In the genomic region with DNA sequence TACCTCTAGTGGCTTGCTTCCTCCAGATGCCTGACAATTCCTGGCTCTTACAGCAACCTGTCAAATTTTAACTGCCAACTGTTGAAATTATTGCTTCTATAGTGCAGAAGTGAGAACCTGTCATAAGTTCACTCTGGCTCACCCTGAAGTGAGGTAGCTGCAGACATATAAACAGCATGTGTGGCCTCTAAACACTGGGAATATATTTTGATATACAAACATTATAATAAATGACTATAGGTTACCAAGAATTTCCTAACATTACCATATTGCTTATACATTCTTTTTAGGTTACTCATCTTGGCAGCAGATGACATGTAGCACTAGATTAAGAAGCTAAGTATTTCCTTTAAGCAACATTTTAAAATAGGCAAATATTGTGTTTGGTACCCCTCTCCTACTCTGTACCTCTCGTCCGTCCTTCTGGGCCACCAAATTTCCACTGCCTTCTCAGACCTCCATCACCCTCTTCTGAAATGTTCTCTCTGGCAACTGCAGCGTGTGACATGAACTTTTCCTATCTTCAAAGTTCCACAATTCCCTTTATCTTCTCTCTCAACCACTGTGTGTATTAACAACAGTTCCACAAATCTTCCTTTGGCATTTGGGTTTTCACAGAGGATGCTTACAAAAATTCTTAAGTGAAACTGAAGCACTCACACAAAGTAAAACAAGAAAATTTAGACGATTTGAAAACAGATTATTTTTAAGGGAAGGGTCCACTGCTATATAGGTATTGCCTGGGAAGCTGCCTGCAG, we compare ENCODE assay signal across 15 cellular contexts. TPM values are rescaled to one million over a fixed set of nuclear protein-coding genes. Genes with fewer than 3 reads are reported as not detected.
DNase-seq lines count a peak whose midpoint lies in the region; TF ChIP-seq lines count a peak whose summit lies in the region.
"Had no signal": no experiment of that assay in that cellular context is flagged by ENCODE, and none has a peak within 500 bp of the region (broad histone marks: within the 10 kb centered on the region; RNA-seq: fewer than 3 reads in every experiment).

No MANE protein-coding gene starts in this region.

- H3K27me3 Mint-ChIP-seq in Calu3 (ENCODE audit: unreplicated experiment): no peaks in the 10 kb centered on the region
- H3K27me3 Mint-ChIP-seq: activated T-helper 17 cell treated with anti-CD3 and anti-CD28 coated beads, Interleukin-2, amount 50 U/mL, for 72 hours had no signal

- H3F3A ChIP-seq in PC-9 (ENCODE audit: insufficient read depth, low read depth): 0 out of 2 replicates have a peak, but pooled peaks cover 7% of the 10 kb centered on the region

- no peak overlapping the region for H3K14ac ChIP-seq in mesenchymal stem cell (ENCODE audit: low read length in 2 of 2)

- H4K91ac ChIP-seq in mesenchymal stem cell (ENCODE audit: low read length): no peak overlapping the region

- H3K9me3 Mint-ChIP-seq in Calu3 (ENCODE audit: low read depth, unreplicated experiment): no peaks in the 10 kb centered on the region
- H3K9me3 Mint-ChIP-seq: activated T-helper 17 cell treated with anti-CD3 and anti-CD28 coated beads, Interleukin-2, amount 50 U/mL, for 72 hours had no signal

- H3K9me3 ChIP-seq in PC-9 (ENCODE audit: insufficient read depth, low read depth) (no peaks in the 10 kb centered on the region), mesenchymal stem cell (ENCODE audit: control insufficient read depth, low read length) (no peaks in the 10 kb centered on the region), vagina (no peaks in the 10 kb centered on the region)

- no peak for DNase-seq in Calu3
- DNase-seq in PC-9: peak in 1 of 2 experiments; percentile 62
- DNase-seq in choroid plexus epithelial cell (ENCODE audit: low read depth): peak; percentile 67
- DNase-seq in mesenchymal stem cell: peak; percentile 56
- no peak for DNase-seq in NCI-H748 (lab: John Stamatoyannopoulos, UW; ENCODE audit: unreplicated experiment)
- DNase-seq in NCI-H128 (lab: John Stamatoyannopoulos, UW; ENCODE audit: unreplicated experiment): no peak
- DNase-seq in vagina (ENCODE audit: extremely low spot score in 2 of 2): no peak
- DNase-seq in NCI-H1436 (lab: John Stamatoyannopoulos, UW): no peak
- DNase-seq: activated CD4-positive, alpha-beta T cell treated with anti-CD3 and anti-CD28 coated beads, Interleukin-2, amount 50 U/mL, for 48 hours; aorta; effector CD4-positive, alpha-beta T cell; NCI-H1930; NCI-H526 treated with DMSO at 0.1 percent for 48 hours; stimulated activated CD4-positive, alpha-beta T cell treated with anti-CD3 and anti-CD28 coated beads, Interleukin-12 subunit alpha, Interleukin-12 subunit beta, amount 100 ng/mL, for 4 hours had no signal

- no peak for TF ChIP-seq POLR2A in vagina (IDR thresholded peaks at IDR 0.05)

- no peak overlapping the region for H3K18ac ChIP-seq in mesenchymal stem cell (ENCODE audit: low read depth in 1 of 2, low read length in 2 of 2)

- no peak overlapping the region for H4K8ac ChIP-seq in mesenchymal stem cell (ENCODE audit: low read length)

- H3K4me2 ChIP-seq in PC-9: no peak overlapping the region
- peak overlapping the region; percentile 18 for H3K4me2 ChIP-seq in mesenchymal stem cell (ENCODE audit: low read length, poor library complexity, severe bottlenecking)

- no peak overlapping the region for H3K9ac ChIP-seq in mesenchymal stem cell (ENCODE audit: low read length)

- H3K27ac Mint-ChIP-seq in Calu3 (ENCODE audit: unreplicated experiment): peak overlapping the region; percentile 34
- H3K27ac Mint-ChIP-seq: activated T-helper 17 cell treated with anti-CD3 and anti-CD28 coated beads, Interleukin-2, amount 50 U/mL, for 72 hours had no signal

- intact Hi-C loops in Calu3 (cut with micrococcal nuclease; ENCODE audit: unreplicated experiment) (no loop called here), PC-9 (cut with micrococcal nuclease; ENCODE audit: unreplicated experiment) (no loop called here), vagina (cut with DNase I) (no loop called here)

- H3K27ac ChIP-seq in PC-9 (peak overlapping the region; percentile 21), mesenchymal stem cell (ENCODE audit: low read length, poor library complexity, severe bottlenecking) (no peak overlapping the region), vagina (no peak overlapping the region)

- H3K4me1 Mint-ChIP-seq in Calu3 (ENCODE audit: low read depth, unreplicated experiment): peaks cover 14% of the 10 kb centered on the region
- H3K4me1 Mint-ChIP-seq: activated T-helper 17 cell treated with anti-CD3 and anti-CD28 coated beads, Interleukin-2, amount 50 U/mL, for 72 hours had no signal

- H2BK5ac ChIP-seq in mesenchymal stem cell (ENCODE audit: low read depth, low read length, poor library complexity, severe bottlenecking): no peak overlapping the region

- H2AK5ac ChIP-seq in mesenchymal stem cell (ENCODE audit: low read length, severe bottlenecking): no peak overlapping the region

- H2BK15ac ChIP-seq in mesenchymal stem cell (ENCODE audit: low read depth, poor library complexity, severe bottlenecking): no peak overlapping the region

- no peak overlapping the region for H3K4me3 Mint-ChIP-seq in Calu3 (ENCODE audit: low read depth, unreplicated experiment)
- H3K4me3 Mint-ChIP-seq: activated T-helper 17 cell treated with anti-CD3 and anti-CD28 coated beads, Interleukin-2, amount 50 U/mL, for 72 hours had no signal

- H3K79me1 ChIP-seq in mesenchymal stem cell (replicated peaks; ENCODE audit: low read length, poor library complexity, severe bottlenecking): peaks cover 5% of the 10 kb centered on the region

- no peaks in the 10 kb centered on the region for H4K20me1 ChIP-seq in PC-9 (ENCODE audit: insufficient read depth)

- no peaks in the 10 kb centered on the region for H3K9me2 ChIP-seq in PC-9 (ENCODE audit: insufficient read depth)

- peaks cover 38% of the 10 kb centered on the region for H3K36me3 ChIP-seq in PC-9 (ENCODE audit: low read depth)
- peaks cover 15 to 82% of the 10 kb centered on the region in 2 experiments for H3K36me3 ChIP-seq in mesenchymal stem cell (ENCODE audit: control insufficient read depth in 1 of 2, insufficient read depth in 2 of 2, low read depth in 1 of 2, low read length in 2 of 2)
- H3K36me3 ChIP-seq in vagina: peaks cover 0 to 35% of the 10 kb centered on the region in 2 donors

- WGBS in mesenchymal stem cell: 47% methylated on average over 3 of the region's 4 CpGs

- H2BK12ac ChIP-seq in mesenchymal stem cell (ENCODE audit: low read length in 2 of 2): no peak overlapping the region

- H3K4me1 ChIP-seq in PC-9 (replicated peaks; ENCODE audit: insufficient read depth) (no peaks in the 10 kb centered on the region; the same call in 1 of the 2 replicates), mesenchymal stem cell (ENCODE audit: control insufficient read depth, insufficient read depth, low read depth, low read length) (no peaks in the 10 kb centered on the region), vagina (no peaks in the 10 kb centered on the region)

- no peak overlapping the region for H3K23ac ChIP-seq in mesenchymal stem cell (ENCODE audit: low read length in 2 of 2)

- H2BK120ac ChIP-seq in mesenchymal stem cell (ENCODE audit: low read depth, low read length): no peak overlapping the region

- no peaks in the 10 kb centered on the region for H3K27me3 ChIP-seq in PC-9 (ENCODE audit: insufficient read depth, low read depth)
- no peaks in the 10 kb centered on the region for H3K27me3 ChIP-seq in mesenchymal stem cell (ENCODE audit: control insufficient read depth in 1 of 2, insufficient read depth in 1 of 2, low read length in 2 of 2)
- H3K27me3 ChIP-seq in vagina: no peaks in the 10 kb centered on the region

- POLR2A ChIA-PET in PC-9 (lab: Charles Lee; ENCODE audit: unreplicated experiment): interaction anchor here (0.6 kb wide), 1 partner anchor 257 kb away, joined by 3 read pairs; no protein-coding TSS in a partner anchor

- BruUV-seq in Calu3 (replicated peaks; lab: Mats Ljungman, UMichigan): no TSS peak
- no TSS peak for BruUV-seq in PC-9 (replicated peaks; lab: Mats Ljungman, UMichigan)

- no peaks in the 10 kb centered on the region for H3K79me2 ChIP-seq in PC-9 (ENCODE audit: low read depth)

- H3K36me3 Mint-ChIP-seq in Calu3 (ENCODE audit: insufficient read depth, unreplicated experiment): peaks cover 34% of the 10 kb centered on the region

- TF ChIP-seq CTCF in Calu3 (IDR thresholded peaks at IDR 0.05; ENCODE audit: unreplicated experiment): no peak
- TF ChIP-seq CTCF in PC-9 (conservative IDR thresholded peaks at IDR 0.05): no peak
- no peak for TF ChIP-seq CTCF in choroid plexus epithelial cell (conservative IDR thresholded peaks at IDR 0.05; ENCODE audit: low read depth, low read length)
- TF ChIP-seq CTCF in vagina (IDR thresholded peaks at IDR 0.05): no peak

- no peak overlapping the region for H3K4ac ChIP-seq in mesenchymal stem cell (ENCODE audit: low read depth in 1 of 2, low read length in 2 of 2)

- H2AFZ ChIP-seq in PC-9 (no peak overlapping the region), mesenchymal stem cell (ENCODE audit: low read depth, low read length) (no peak overlapping the region)

- no peak overlapping the region for H3K4me3 ChIP-seq in PC-9
- H3K4me3 ChIP-seq in choroid plexus epithelial cell (ENCODE audit: low read depth, low read length): no peak overlapping the region
- no peak overlapping the region for H3K4me3 ChIP-seq in mesenchymal stem cell (ENCODE audit: insufficient read depth in 1 of 2, low read depth in 1 of 2, low read length in 2 of 2)
- no peak overlapping the region for H3K4me3 ChIP-seq in vagina

- CTCF ChIA-PET in Calu3 (lab: Charles Lee): interaction anchor here (1.7 kb wide), 1 partner anchor 15 kb away, joined by 3 read pairs; a partner anchor contains a TSS
- CTCF ChIA-PET in PC-9 (lab: Charles Lee): no interaction called here

RNA-seq across cellular contexts. Expression of a gene that starts 15.3 kb away (rescaled TPM):
- 25.9 and 29.2 TPM in 2 replicates for total RNA-seq in Calu3 (2022)
- 13.3 and 14.6 TPM in 2 replicates for total RNA-seq in PC-9 (2021)
- polyA plus RNA-seq in mesenchymal stem cell (2013, experiment 1 of 2): 27.1 TPM
- 27.1 TPM for polyA plus RNA-seq in mesenchymal stem cell (2013, experiment 2 of 2)
- 14.5 TPM for total RNA-seq in vagina

Comparison
In these comparisons a context has a peak if more than half of its experiments do, and no peak if none do; other contexts are left out.
1. DNase-seq: peak in choroid plexus epithelial cell (single experiment) and mesenchymal stem cell (single experiment); none in Calu3 (single experiment), NCI-H748 (single experiment), NCI-H128 (single experiment), vagina (0 of 2) and NCI-H1436 (single experiment).